In genomic region chr5:133882107-133882695, GRCh38 we compare ENCODE assay signal across 18 cellular contexts.
"Had no signal": no experiment of that assay in that cellular context is flagged by ENCODE, and none has a peak within 500 bp of the region (broad histone marks: within the 10 kb centered on the region; RNA-seq: fewer than 3 reads in every experiment).

No MANE protein-coding gene starts in this region.

- FAIRE-seq: small intestine had no signal

- ATAC-seq: effector memory CD8-positive, alpha-beta T cell; foreskin keratinocyte; left ventricle myocardium superior; right cardiac atrium had no signal

- H3K27ac ChIP-seq: foreskin keratinocyte, prostate gland, suprapubic skin had no signal

- DNase-seq: activated B cell treated with CpG ODN at 0.5 μM for 24 hours; activated CD4-positive, alpha-beta T cell treated with anti-CD3 and anti-CD28 coated beads, Interleukin-2, amount 10 ng/mL, durations not matched to agents 24 days and 14 days; activated naive CD8-positive, alpha-beta T cell treated with anti-CD3 and anti-CD28 coated beads for 36 hours; amygdala; central memory CD4-positive, alpha-beta T cell; effector memory CD8-positive, alpha-beta T cell; foreskin keratinocyte; glutamatergic neuron; hypothalamus; left ventricle myocardium superior; occipital lobe; right cardiac atrium; small intestine; stimulated activated CD4-positive, alpha-beta T cell treated with anti-CD3 and anti-CD28 coated beads, Interleukin-4, amount 100 ng/mL, for 4 hours; stimulated activated CD8-positive, alpha-beta memory T cell treated with anti-CD3 and anti-CD28 coated beads, Interleukin-4, amount 100 ng/mL, for 48 hours; trophoblast cell had no signal

- H3K36me3 ChIP-seq: prostate gland, suprapubic skin had no signal

- H3K4me3 ChIP-seq: prostate gland, suprapubic skin had no signal

- H3K9me3 ChIP-seq: prostate gland, suprapubic skin had no signal

- H3K4me1 ChIP-seq: foreskin keratinocyte, prostate gland, suprapubic skin had no signal
